In the genomic region with DNA sequence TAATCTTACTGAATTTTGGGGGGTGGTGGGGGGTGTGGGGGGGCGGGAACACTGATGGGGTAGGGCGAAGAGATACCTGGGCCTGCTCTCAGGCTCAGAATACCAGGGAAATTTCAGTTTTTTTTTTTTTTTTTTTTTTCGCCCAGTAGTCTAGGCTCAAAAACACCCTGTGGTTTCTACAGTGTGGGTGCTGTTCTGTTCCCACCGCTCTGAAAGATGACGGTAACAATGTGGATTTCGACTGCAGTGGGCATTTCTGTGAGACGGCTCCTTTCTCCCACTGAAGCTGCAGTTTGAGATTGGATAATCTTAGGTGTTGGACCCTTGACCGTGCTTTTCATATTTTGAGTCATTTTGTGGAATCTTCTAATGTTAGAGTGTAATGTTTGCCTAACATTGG, we compare ENCODE assay signal across 12 cellular contexts.
"Had no signal": no experiment of that assay in that cellular context is flagged by ENCODE, and none has a peak within 500 bp of the region (broad histone marks: within the 10 kb centered on the region; RNA-seq: fewer than 3 reads in every experiment).

No MANE protein-coding gene starts in this region.

- H3K4me1 Mint-ChIP-seq: IgD-negative memory B cell had no signal

- H3K4me1 ChIP-seq: HAP-1 had no signal

- H3K36me3 Mint-ChIP-seq: IgD-negative memory B cell had no signal

- H3K4me3 ChIP-seq: GM23338, HAP-1, K562 had no signal

- DNase-seq: HFFc6, Karpas-422, KG1 had no signal

- H3K36me3 ChIP-seq: HAP-1 had no signal

- H3K9me3 ChIP-seq: HAP-1 had no signal

- H3K27ac ChIP-seq: HL-60 had no signal

- FAIRE-seq: H1, H54, HepG2, K562 had no signal

- H3K27ac Mint-ChIP-seq: GM23338, HFFc6, IgD-negative memory B cell had no signal

- ATAC-seq: GM23338, HCT116, HepG2, K562 had no signal

- H3K4me3 Mint-ChIP-seq: GM23338, HFFc6, IgD-negative memory B cell had no signal
